In the genomic region with DNA sequence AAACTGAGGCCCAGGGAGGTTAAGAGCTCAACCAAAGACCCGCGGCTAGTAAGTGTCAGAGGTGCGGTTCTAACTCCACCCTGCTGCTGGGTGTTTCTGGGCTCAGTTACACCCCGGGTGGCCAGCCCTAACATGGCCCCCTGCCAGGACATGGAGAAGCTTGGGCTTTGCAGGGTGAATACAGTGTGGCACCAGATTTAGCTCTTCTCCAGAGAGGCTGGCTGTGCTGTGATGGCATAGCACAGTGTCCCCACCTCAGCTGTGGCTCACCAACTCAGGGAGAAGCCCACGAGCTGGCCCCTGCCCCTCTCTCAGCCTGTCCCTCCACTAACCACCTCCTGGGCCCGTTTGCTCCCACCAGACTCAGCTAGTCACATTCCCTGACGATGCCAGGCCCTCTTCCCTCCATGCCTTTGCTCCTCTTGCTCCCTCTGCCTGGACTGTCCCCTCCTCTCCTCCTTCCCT, we compare ENCODE assay signal across 25 cellular contexts. TPM values are rescaled to one million over a fixed set of nuclear protein-coding genes. Genes with fewer than 3 reads are reported as not detected.
DNase-seq lines count a peak whose midpoint lies in the region; ATAC-seq, FAIRE-seq and TF ChIP-seq lines count a peak whose summit lies in the region.
"Had no signal": no experiment of that assay in that cellular context is flagged by ENCODE, and none has a peak within 500 bp of the region (broad histone marks: within the 10 kb centered on the region; RNA-seq: fewer than 3 reads in every experiment).

No MANE protein-coding gene starts in this region.

- H3K9me3 ChIP-seq in T-helper 17 cell (ENCODE audit: control insufficient read depth, low read length, poor library complexity, severe bottlenecking) (no peaks in the 10 kb centered on the region), sigmoid colon (no peaks in the 10 kb centered on the region), H9 (ENCODE audit: control insufficient read depth, low read depth, low read length) (no peaks in the 10 kb centered on the region)

- no peaks in the 10 kb centered on the region for H3K23me2 ChIP-seq in H9 (ENCODE audit: insufficient read length, low read depth, low read length, poor library complexity, severe bottlenecking)

- no peak overlapping the region for H2BK12ac ChIP-seq in H9 (ENCODE audit: insufficient read length, low read depth, low read length)

- H3K9me3 Mint-ChIP-seq in T-helper 2 cell treated with Interferon-gamma antibody and Interleukin-4, amounts not matched to agents 5 μg/mL and 100 μg/mL, for 36 hours = no peaks in the 10 kb centered on the region
- H3K9me3 Mint-ChIP-seq in H9 = no peaks in the 10 kb centered on the region
- H3K9me3 Mint-ChIP-seq: type B pancreatic cell had no signal

- no peak for TF ChIP-seq EP300 in sigmoid colon (IDR thresholded peaks at IDR 0.05)

- H3T11ph ChIP-seq in H9 (ENCODE audit: low read length) = no peak overlapping the region

- no peaks in the 10 kb centered on the region for H4K20me1 ChIP-seq in H9 (ENCODE audit: control insufficient read depth, insufficient read depth, insufficient read length)

- H3K4me2 ChIP-seq in H9 (ENCODE audit: insufficient read depth, insufficient read length, low read length) = no peak overlapping the region
- H3K4me2 ChIP-seq: smooth muscle cell had no signal

- H3K4ac ChIP-seq in H9 (ENCODE audit: low read depth, low read length) = no peak overlapping the region

- no peak for TF ChIP-seq POLR2A in erythroblast (IDR thresholded peaks at IDR 0.05; ENCODE audit: low read length)
- TF ChIP-seq POLR2A in sigmoid colon (IDR thresholded peaks at IDR 0.05) = no peak
- no peak for TF ChIP-seq POLR2A in GM12891 (IDR thresholded peaks at IDR 0.05; ENCODE audit: low read depth, low read length)

- H4K5ac ChIP-seq in H9 (ENCODE audit: insufficient read length, low read depth, low read length) = no peak overlapping the region

- no peak overlapping the region for H3K56ac ChIP-seq in H9 (ENCODE audit: insufficient read length, low read depth, low read length)

- DNase-seq in T-helper 2 cell treated with Interferon-gamma antibody and Interleukin-4, amounts not matched to agents 5 μg/mL and 100 μg/mL, for 36 hours (ENCODE audit: low spot score) = no peak
- DNase-seq in T-helper 2 cell (no peak), T-helper 17 cell (no peak), erythroblast (lab: John Stamatoyannopoulos, UW) (peak; percentile 65 to 74), sigmoid colon (peak; percentile 38), NCI-H526 (lab: John Stamatoyannopoulos, UW) (no peak), H9 (no peak), GM12891 (ENCODE audit: insufficient read length, low spot score) (no peak)
- DNase-seq: activated CD4-positive, alpha-beta T cell treated with anti-CD3 and anti-CD28 coated beads for 1 hour; activated naive CD4-positive, alpha-beta T cell treated with Interleukin-2 at 50 U/mL for 16 hours; AML-193; caudate nucleus; DND-41; dorsolateral prefrontal cortex; left ventricle myocardium superior; NCI-H187; NCI-H774; stimulated activated CD4-positive, alpha-beta T cell treated with anti-CD3 and anti-CD28 coated beads, Interleukin-2, amount 100 ng/mL, for 48 hours had no signal

- peaks cover 0 to 5% (median 0%) of the 10 kb centered on the region in 4 donors for H3K4me1 ChIP-seq in sigmoid colon
- no peaks in the 10 kb centered on the region for H3K4me1 ChIP-seq in H9 (ENCODE audit: insufficient read depth, low read length)

- no peak overlapping the region for H4K91ac ChIP-seq in H9 (ENCODE audit: insufficient read length, low read depth, low read length)

- H3K27me3 Mint-ChIP-seq in T-helper 2 cell treated with Interferon-gamma antibody and Interleukin-4, amounts not matched to agents 5 μg/mL and 100 μg/mL, for 36 hours (ENCODE audit: low read depth) = no peaks in the 10 kb centered on the region
- no peaks in the 10 kb centered on the region for H3K27me3 Mint-ChIP-seq in T-helper 17 cell
- H3K27me3 Mint-ChIP-seq in H9 (ENCODE audit: low read depth) = no peaks in the 10 kb centered on the region; the same call in 1 of the 2 replicates
- H3K27me3 Mint-ChIP-seq: type B pancreatic cell had no signal

- ATAC-seq in T-helper 17 cell = no peak
- ATAC-seq: left ventricle myocardium superior had no signal

- H3K27ac Mint-ChIP-seq in T-helper 2 cell treated with Interferon-gamma antibody and Interleukin-4, amounts not matched to agents 5 μg/mL and 100 μg/mL, for 36 hours = peak overlapping the region; percentile 56
- peak overlapping the region; percentile 9 for H3K27ac Mint-ChIP-seq in T-helper 17 cell
- no peak overlapping the region for H3K27ac Mint-ChIP-seq in H9
- H3K27ac Mint-ChIP-seq: type B pancreatic cell had no signal

- H3K4me3 Mint-ChIP-seq in T-helper 2 cell treated with Interferon-gamma antibody and Interleukin-4, amounts not matched to agents 5 μg/mL and 100 μg/mL, for 36 hours = no peak overlapping the region
- H3K4me3 Mint-ChIP-seq in T-helper 17 cell (no peak overlapping the region), H9 (no peak overlapping the region)
- H3K4me3 Mint-ChIP-seq: type B pancreatic cell had no signal

- peaks cover 0 to 17% (median 3%) of the 10 kb centered on the region in 4 donors for H3K36me3 ChIP-seq in sigmoid colon

- no peaks in the 10 kb centered on the region for H3K79me1 ChIP-seq in H9 (ENCODE audit: insufficient read depth, low read depth, low read length, poor library complexity, severe bottlenecking)

- peaks cover 50% of the 10 kb centered on the region for H3K4me1 Mint-ChIP-seq in T-helper 2 cell treated with Interferon-gamma antibody and Interleukin-4, amounts not matched to agents 5 μg/mL and 100 μg/mL, for 36 hours (ENCODE audit: low read depth)
- H3K4me1 Mint-ChIP-seq in T-helper 17 cell = peaks cover 56% of the 10 kb centered on the region
- H3K4me1 Mint-ChIP-seq in H9 = peaks cover 11 to 18% of the 10 kb centered on the region in 2 experiments

- H3K36me3 Mint-ChIP-seq in T-helper 2 cell treated with Interferon-gamma antibody and Interleukin-4, amounts not matched to agents 5 μg/mL and 100 μg/mL, for 36 hours (ENCODE audit: low read depth) = peaks cover 39% of the 10 kb centered on the region
- no peaks in the 10 kb centered on the region for H3K36me3 Mint-ChIP-seq in T-helper 17 cell (ENCODE audit: low read depth)
- H3K36me3 Mint-ChIP-seq in H9 (ENCODE audit: insufficient read depth in 1 of 3, low read depth in 3 of 3) = no peaks in the 10 kb centered on the region; a peak in 1 of 7 replicates

- H3K23ac ChIP-seq in H9 (ENCODE audit: insufficient read length, low read depth, low read length) = no peak overlapping the region

- no peak overlapping the region for H2BK5ac ChIP-seq in H9 (ENCODE audit: insufficient read length, low read length)

- H3K27me3 ChIP-seq in sigmoid colon = no peaks in the 10 kb centered on the region
- no peaks in the 10 kb centered on the region for H3K27me3 ChIP-seq in H9 (ENCODE audit: insufficient read depth, low read length)
- H3K27me3 ChIP-seq: dorsolateral prefrontal cortex had no signal

- no peaks in the 10 kb centered on the region for H3K79me2 ChIP-seq in H9 (ENCODE audit: insufficient read depth, low read length)

- FAIRE-seq in GM12891 (lab: Jason Lieb, UNC) = no peak
- FAIRE-seq: TTC549 had no signal

- H2BK120ac ChIP-seq in H9 (ENCODE audit: low read depth, low read length, poor library complexity, severe bottlenecking) = no peak overlapping the region

- H3K18ac ChIP-seq in H9 (ENCODE audit: insufficient read length, low read depth, low read length) = no peak overlapping the region

- no peak overlapping the region for H3K27ac ChIP-seq in sigmoid colon
- no peak overlapping the region for H3K27ac ChIP-seq in H9 (ENCODE audit: insufficient read length, low read depth, low read length)
- H3K27ac ChIP-seq: epithelial cell of prostate had no signal

- intact Hi-C loops in sigmoid colon (cut with DNase I) = no loop called here

- H3K4me3 ChIP-seq in sigmoid colon = no peak overlapping the region
- H3K4me3 ChIP-seq: dorsolateral prefrontal cortex, smooth muscle cell had no signal

- TF ChIP-seq CTCF in sigmoid colon (IDR thresholded peaks at IDR 0.05) (no peak), H9 (conservative IDR thresholded peaks at IDR 0.05) (no peak)

- H4K8ac ChIP-seq in H9 (replicated peaks; ENCODE audit: insufficient read length, low read depth, low read length) = no peak overlapping the region

- H2AK5ac ChIP-seq in H9 (ENCODE audit: insufficient read length, low read length) = no peak overlapping the region

- WGBS in sigmoid colon, 2 donors = 77 to 87% methylated on average over 7 of the region's 7 CpGs
- WGBS in H9 (ENCODE audit: extremely low coverage, insufficient read length, low lambda C conversion rate) = no CpG with 5 or more reads among the region's 7 CpGs

- H3K9ac ChIP-seq in H9 (ENCODE audit: extremely low read depth, insufficient read length, low read length) = no peak overlapping the region

- H2AFZ ChIP-seq in H9 (ENCODE audit: low read length) = no peak overlapping the region

- H3K14ac ChIP-seq in H9 (ENCODE audit: insufficient read depth, low read length) = no peak overlapping the region

- no peak overlapping the region for H2BK20ac ChIP-seq in H9 (ENCODE audit: low read depth, low read length, poor library complexity, severe bottlenecking)

- H2BK15ac ChIP-seq in H9 (ENCODE audit: low read depth, low read length) = no peak overlapping the region

TF ChIP-seq in GM12891, 5 proteins besides CTCF, POLR2A, EP300 and RAD21:
- TF ChIP-seq POU2F2 (IDR thresholded peaks at IDR 0.05; ENCODE audit: low read depth, low read length) = no peak

RNA-seq across cellular contexts. Expression of a gene that starts 7.0 kb away (rescaled TPM):
- total RNA-seq in T-helper 17 cell (1 to 10 TPM; 5.5 to 6.0 TPM), sigmoid colon (1 to 10 TPM in 2 of 4 donors, under 1 TPM in 2; 0.41 to 2.8 (median 1.0) TPM), H9 (2021) (0.77 and 0.85 TPM in 2 replicates)
- polyA plus RNA-seq in sigmoid colon = 1 to 10 TPM in 1 of 3 donors, under 1 TPM in 1, not detected in 1; 0.23 to 1.9 TPM
- 0.50 TPM for polyA plus RNA-seq in GM12891 (2012; ENCODE audit: low read depth, missing spikeins)

RNA-seq across cellular contexts. Expression of a gene that starts 19.2 kb away (rescaled TPM):
- total RNA-seq in T-helper 17 cell = 100 to 1,000 TPM; 701 to 919 TPM
- 10 to 100 TPM; 23.8 to 38.8 (median 27.9) TPM for total RNA-seq in sigmoid colon
- polyA plus RNA-seq in sigmoid colon = 100 to 1,000 TPM in 1 of 3 donors, 10 to 100 TPM in 2; 37.2 to 117 (median 52.5) TPM
- 58.3 and 62.1 TPM in 2 replicates for total RNA-seq in H9 (2021)
- 127 TPM for polyA plus RNA-seq in GM12891 (2012; ENCODE audit: low read depth, missing spikeins)

RNA-seq across cellular contexts. Expression of a gene that starts 51.0 kb away (rescaled TPM):
- total RNA-seq in T-helper 17 cell (under 1 TPM in 1 of 2 donors, not detected in 1; 0.40 TPM), sigmoid colon (under 1 TPM in 1 of 4 donors, not detected in 3; 0.27 TPM), H9 (2021) (not detected in 2 replicates)
- polyA plus RNA-seq in sigmoid colon = not detected
- 0.15 TPM for polyA plus RNA-seq in GM12891 (2012; ENCODE audit: low read depth, missing spikeins)
- total RNA-seq: A172, left ventricle myocardium superior, LHCN-M2, pulmonary artery endothelial cell, smooth muscle cell had no signal
- polyA plus RNA-seq: smooth muscle cell had no signal

Comparison
In these comparisons a context has a peak if more than half of its experiments do, and no peak if none do; other contexts are left out.
1. DNase-seq: peak in erythroblast (2 of 2) and sigmoid colon (single experiment); none in T-helper 2 cell treated with Interferon-gamma antibody and Interleukin-4, amounts not matched to agents 5 μg/mL and 100 μg/mL, for 36 hours (single experiment), T-helper 2 cell (0 of 5), T-helper 17 cell (0 of 3), NCI-H526 (0 of 2), H9 (single experiment) and GM12891 (single experiment).
2. H3K27ac Mint-ChIP-seq: peak in T-helper 2 cell treated with Interferon-gamma antibody and Interleukin-4, amounts not matched to agents 5 μg/mL and 100 μg/mL, for 36 hours (single experiment) and T-helper 17 cell (single experiment); none in H9 (0 of 3).
3. RNA of a gene that starts 19.2 kb away (total RNA-seq): 701 to 919 TPM in T-helper 17 cell; 58.3 to 62.1 TPM in H9 and 23.8 to 38.8 TPM in sigmoid colon; every median in the first group is over 10 times any median in the second.